In the genomic region with DNA sequence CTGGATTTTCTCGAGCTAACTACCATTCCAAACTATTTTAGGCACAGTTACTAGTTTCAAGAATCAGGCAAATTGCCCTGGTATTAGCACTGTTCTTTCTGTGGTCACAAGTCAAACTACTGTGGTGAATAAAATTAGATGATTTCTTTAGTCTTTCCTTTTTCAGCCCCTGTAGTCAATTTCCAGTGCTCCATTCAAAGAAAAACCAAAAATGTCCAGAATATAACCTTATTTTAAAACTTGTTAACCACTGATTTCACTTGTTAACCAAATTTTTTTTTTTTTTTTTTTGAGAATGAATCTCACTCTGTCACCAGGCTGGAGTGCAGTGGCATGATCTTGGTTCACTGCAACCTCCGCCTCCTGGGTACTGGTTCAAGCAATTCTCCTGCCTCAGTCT, we compare ENCODE assay signal across 18 cellular contexts.
"Had no signal": no experiment of that assay in that cellular context is flagged by ENCODE, and none has a peak within 500 bp of the region (broad histone marks: within the 10 kb centered on the region; RNA-seq: fewer than 3 reads in every experiment).

No MANE protein-coding gene starts in this region.

- H3K9me3 Mint-ChIP-seq: activated T-cell treated with anti-CD3 and anti-CD28 coated beads, Interleukin-2, amount 50 U/mL, for 72 hours; memory B cell; nephron had no signal

- H3K4me3 ChIP-seq: cardiac muscle cell, esophagus squamous epithelium, heart left ventricle, left lung, sigmoid colon, testis, upper lobe of right lung had no signal

- DNase-seq: activated CD4-positive, alpha-beta T cell treated with anti-CD3 and anti-CD28 coated beads, Interleukin-2, amount 50 U/mL, for 4 hours; activated CD8-positive, alpha-beta memory T cell treated with anti-CD3 and anti-CD28 coated beads, Interleukin-2, amount 50 U/mL, for 4 hours; activated gamma-delta T cell treated with Interleukin-2 at 50 U/mL for 16 hours; activated T-cell treated with anti-CD3 and anti-CD28 coated beads, Interleukin-2, amount 50 U/mL, for 72 hours; esophagus squamous epithelium; foreskin keratinocyte; heart left ventricle; islet precursor cell; left lung; sigmoid colon; stimulated activated CD4-positive, alpha-beta T cell treated with anti-CD3 and anti-CD28 coated beads, Interleukin-12 subunit alpha, Interleukin-12 subunit beta, amount 100 ng/mL, for 4 hours; stimulated activated naive CD4-positive, alpha-beta T cell treated with Interleukin-2 at 50 U/mL for 16 hours; testis; upper lobe of right lung had no signal

- H3K36me3 ChIP-seq: cardiac muscle cell, esophagus squamous epithelium, heart left ventricle, left lung, sigmoid colon, upper lobe of right lung had no signal

- H3K27ac ChIP-seq: cardiac muscle cell, esophagus squamous epithelium, foreskin keratinocyte, heart left ventricle, left lung, sigmoid colon, testis, upper lobe of right lung had no signal

- H3K27ac Mint-ChIP-seq: activated T-cell treated with anti-CD3 and anti-CD28 coated beads, Interleukin-2, amount 50 U/mL, for 72 hours; memory B cell; nephron had no signal

- H3K4me3 Mint-ChIP-seq: activated T-cell treated with anti-CD3 and anti-CD28 coated beads, Interleukin-2, amount 50 U/mL, for 72 hours; memory B cell; nephron had no signal

- ATAC-seq: activated CD4-positive, CD25-positive, alpha-beta regulatory T cell treated with anti-CD3 and anti-CD28 coated beads, Interleukin-2, amount 50 U/mL, for 24 hours; activated T-cell treated with anti-CD3 and anti-CD28 coated beads, Interleukin-2, amount 50 U/mL, for 72 hours; foreskin keratinocyte; heart left ventricle; left lung; upper lobe of right lung had no signal

- H3K9me3 ChIP-seq: esophagus squamous epithelium, heart left ventricle, left lung, sigmoid colon, testis, upper lobe of right lung had no signal

- H3K27me3 Mint-ChIP-seq: memory B cell had no signal

- H3K27me3 ChIP-seq: cardiac muscle cell, esophagus squamous epithelium, foreskin keratinocyte, heart left ventricle, left lung, sigmoid colon, testis, upper lobe of right lung had no signal

- H3K36me3 Mint-ChIP-seq: memory B cell had no signal
